ENCODE assay signal across 15 cellular contexts in genomic region chr13:99545979-99546378, GRCh38.
"Had no signal": no experiment of that assay in that cellular context is flagged by ENCODE, and none has a peak within 500 bp of the region (broad histone marks: within the 10 kb centered on the region; RNA-seq: fewer than 3 reads in every experiment).

No MANE protein-coding gene starts in this region.

- H3K27me3 ChIP-seq: pancreas, transverse colon, vagina had no signal

- DNase-seq: activated CD4-positive, alpha-beta T cell treated with anti-CD3 and anti-CD28 coated beads, Interleukin-2, amount 10 ng/mL, durations not matched to agents 24 days and 14 days; activated CD4-positive, CD25-positive, alpha-beta regulatory T cell; activated CD8-positive, alpha-beta memory T cell treated with anti-CD3 and anti-CD28 coated beads, Interleukin-2, amount 50 U/mL, for 4 hours; activated CD8-positive, alpha-beta T cell treated with anti-CD3 and anti-CD28 coated beads, Interleukin-2, amount 10 ng/mL, durations not matched to agents 7 days and 5 days; anterior cingulate cortex; dermis blood vessel endothelial cell; left colon; lower lobe of right lung; pancreas; stimulated activated CD4-positive, alpha-beta T cell treated with anti-CD3 and anti-CD28 coated beads, Interleukin-1b, Interleukin-23, amount 100 ng/mL, for 48 hours; substantia nigra; transverse colon had no signal

- H3K4me3 ChIP-seq: lower lobe of right lung, pancreas, transverse colon, vagina had no signal

- H3K27me3 Mint-ChIP-seq: activated CD4-positive, alpha-beta T cell treated with anti-CD3 and anti-CD28 coated beads, Interleukin-2, amount 10 ng/mL, durations not matched to agents 24 days and 14 days had no signal

- H3K9me3 ChIP-seq: lower lobe of right lung, pancreas, transverse colon, vagina had no signal

- H3K27ac Mint-ChIP-seq: activated CD4-positive, alpha-beta T cell treated with anti-CD3 and anti-CD28 coated beads, Interleukin-2, amount 10 ng/mL, durations not matched to agents 24 days and 14 days; activated CD8-positive, alpha-beta T cell treated with anti-CD3 and anti-CD28 coated beads, Interleukin-2, amount 10 ng/mL, durations not matched to agents 7 days and 5 days; mesothelial cell of epicardium had no signal

- H3K27ac ChIP-seq: lower lobe of right lung, pancreas, transverse colon, vagina had no signal

- H3K4me3 Mint-ChIP-seq: activated CD4-positive, alpha-beta T cell treated with anti-CD3 and anti-CD28 coated beads, Interleukin-2, amount 10 ng/mL, durations not matched to agents 24 days and 14 days; activated CD8-positive, alpha-beta T cell treated with anti-CD3 and anti-CD28 coated beads, Interleukin-2, amount 10 ng/mL, durations not matched to agents 7 days and 5 days; mesothelial cell of epicardium had no signal

- H3K9me3 Mint-ChIP-seq: activated CD4-positive, alpha-beta T cell treated with anti-CD3 and anti-CD28 coated beads, Interleukin-2, amount 10 ng/mL, durations not matched to agents 24 days and 14 days; mesothelial cell of epicardium had no signal

- FAIRE-seq: pancreas, TTC549 had no signal

- ATAC-seq: activated CD8-positive, alpha-beta T cell treated with anti-CD3 and anti-CD28 coated beads, Interleukin-2, amount 10 ng/mL, durations not matched to agents 7 days and 5 days; left colon; lower lobe of right lung; pancreas had no signal

- H3K4me1 Mint-ChIP-seq: mesothelial cell of epicardium had no signal

- H3K4me1 ChIP-seq: pancreas, vagina had no signal
